ENCODE assay signal across 8 cellular contexts in genomic region chr11:43359432-43359818, GRCh38. TPM values are rescaled to one million over a fixed set of nuclear protein-coding genes. Genes with fewer than 3 reads are reported as not detected.
A peak's percentile ranks its signal among the peaks of the same experiment; 100 is the strongest.
DNase-seq lines count a peak whose midpoint lies in the region; ATAC-seq and TF ChIP-seq lines count a peak whose summit lies in the region.

No MANE protein-coding gene starts in this region.

- H3K27ac Mint-ChIP-seq in memory B cell = peak overlapping the region; percentile 97
- peak overlapping the region; percentile 96 for H3K27ac Mint-ChIP-seq in type B pancreatic cell

- no peaks in the 10 kb centered on the region for H3K27me3 ChIP-seq in duodenal mucosa (ENCODE audit: control insufficient read depth in 1 of 2, insufficient read depth in 2 of 2, low read length in 2 of 2)

- TF ChIP-seq CTCF in RWPE1 (conservative IDR thresholded peaks at IDR 0.05; ENCODE audit: low read depth) = no peak
- no peak for TF ChIP-seq CTCF in type B pancreatic cell (conservative IDR thresholded peaks at IDR 0.05)

- peak overlapping the region; percentile 84 to 89 for H3K9ac ChIP-seq in duodenal mucosa (ENCODE audit: low read depth in 1 of 2, low read length in 2 of 2)

- H3K36me3 Mint-ChIP-seq in memory B cell (no peaks in the 10 kb centered on the region), type B pancreatic cell (peaks cover 4% of the 10 kb centered on the region)

- ATAC-seq in HG03135 (IDR thresholded peaks at IDR 0.05; ENCODE audit: unreplicated experiment) (peak; percentile 55), memory B cell (ENCODE audit: low read depth) (peak; percentile 18)

- H3K9me3 ChIP-seq in duodenal mucosa (ENCODE audit: control insufficient read depth in 1 of 2, low read length in 2 of 2) = no peaks in the 10 kb centered on the region

- H3K4me1 Mint-ChIP-seq in memory B cell (peaks cover 29% of the 10 kb centered on the region), type B pancreatic cell (ENCODE audit: unreplicated experiment) (peaks cover 36% of the 10 kb centered on the region)

- H3K27ac ChIP-seq in RWPE1 (peak overlapping the region; percentile 84), duodenal mucosa (ENCODE audit: low read depth, low read length) (peak overlapping the region; percentile 86)

- peak overlapping the region; percentile 87 to 99 for H3K4me3 ChIP-seq in duodenal mucosa (ENCODE audit: low read depth in 1 of 2, low read length in 2 of 2)

- POLR2A ChIA-PET in RWPE1 (lab: Yijun Ruan, JAX; ENCODE audit: low non-redundant PET) = no interaction called here

- H3K9me3 Mint-ChIP-seq in memory B cell = no peaks in the 10 kb centered on the region
- H3K9me3 Mint-ChIP-seq in type B pancreatic cell = no peaks in the 10 kb centered on the region

- peak; percentile 67 for DNase-seq in DMS 273 (lab: John Stamatoyannopoulos, UW; ENCODE audit: unreplicated experiment)
- DNase-seq in GM19238 (ENCODE audit: insufficient read length, low spot score) = peak; percentile 13
- peak; percentile 39 for DNase-seq in RWPE1 (ENCODE audit: low spot score)
- DNase-seq in memory B cell (ENCODE audit: low spot score in 2 of 2) = no peak
- no peak for DNase-seq in type B pancreatic cell (ENCODE audit: extremely low spot score, unreplicated experiment)
- no peak for DNase-seq in D341Med (ENCODE audit: low spot score)

- H3K4me1 ChIP-seq in duodenal mucosa (ENCODE audit: control insufficient read depth in 1 of 2, insufficient read depth in 2 of 2, low read length in 2 of 2) = peaks cover 20 to 21% of the 10 kb centered on the region in 2 donors

- H3K36me3 ChIP-seq in duodenal mucosa (ENCODE audit: control insufficient read depth in 1 of 2, insufficient read depth in 2 of 2, low read length in 2 of 2) = no peaks in the 10 kb centered on the region

- H3K27me3 Mint-ChIP-seq in memory B cell (no peaks in the 10 kb centered on the region), type B pancreatic cell (peaks cover 3% of the 10 kb centered on the region)

- CTCF ChIA-PET in RWPE1 (lab: Yijun Ruan, JAX) = interaction anchor here (0.6 to 1.5 kb wide), 3 partner anchors 17 to 209 kb away, joined by 3 to 4 read pairs (median 4); partner anchors contain the start of gene API5

- H3K4me3 Mint-ChIP-seq in memory B cell (peak overlapping the region; percentile 99), type B pancreatic cell (peak overlapping the region; percentile 99)

RNA-seq across cellular contexts. Expression of gene TTC17, which starts 0.7 kb away (rescaled TPM):
- total RNA-seq in type B pancreatic cell (ENCODE audit: low replicate concordance) = 67.0 and 94.9 TPM in 2 replicates

RNA-seq across cellular contexts. Expression of gene API5, which starts 47.6 kb away (rescaled TPM):
- total RNA-seq in type B pancreatic cell (ENCODE audit: low replicate concordance) = 97.2 and 106 TPM in 2 replicates

Comparison
In these comparisons a context has a peak if more than half of its experiments do, and no peak if none do; other contexts are left out.
1. DNase-seq: peak in DMS 273 (single experiment), GM19238 (single experiment) and RWPE1 (single experiment); none in memory B cell (0 of 2), type B pancreatic cell (single experiment) and D341Med (single experiment).